ENCODE assay signal across 18 cellular contexts in genomic region chr11:66333220-66333877, GRCh38. TPM values are rescaled to one million over a fixed set of nuclear protein-coding genes. Genes with fewer than 3 reads are reported as not detected.
DNase-seq lines count a peak whose midpoint lies in the region; ATAC-seq, FAIRE-seq and TF ChIP-seq lines count a peak whose summit lies in the region.
"Had no signal": no experiment of that assay in that cellular context is flagged by ENCODE, and none has a peak within 500 bp of the region (broad histone marks: within the 10 kb centered on the region; RNA-seq: fewer than 3 reads in every experiment).

No MANE protein-coding gene starts in this region.

- no peaks in the 10 kb centered on the region for H3K9me3 ChIP-seq in BLaER1 treated with 17β-estradiol and CSF1 and Interleukin-3, amounts not matched to agents 10 nM and 100 nM (replicated peaks in 1 of 11)
- H3K9me3 ChIP-seq in mucosa of descending colon, result no peaks in the 10 kb centered on the region
- no peaks in the 10 kb centered on the region for H3K9me3 ChIP-seq in upper lobe of right lung

- H3K36me3 Mint-ChIP-seq in activated CD8-positive, alpha-beta memory T cell treated with anti-CD3 and anti-CD28 coated beads, Interleukin-2, amount 10 ng/mL, durations not matched to agents 7 days and 5 days, result peaks cover 13% of the 10 kb centered on the region

- no peak for ATAC-seq in activated CD8-positive, alpha-beta memory T cell treated with anti-CD3 and anti-CD28 coated beads, Interleukin-2, amount 10 ng/mL, durations not matched to agents 7 days and 5 days
- ATAC-seq in mucosa of descending colon (no peak), upper lobe of right lung (no peak)

- peaks cover 0 to 8% (median 0%) of the 10 kb centered on the region in 11 experiments; a peak in 3 of 22 replicates for H3K27me3 ChIP-seq in BLaER1 treated with 17β-estradiol and CSF1 and Interleukin-3, amounts not matched to agents 10 nM and 100 nM
- H3K27me3 ChIP-seq in bronchial epithelial cell (ENCODE audit: control insufficient read depth, insufficient read depth, low read length) (no peaks in the 10 kb centered on the region), upper lobe of right lung (no peaks in the 10 kb centered on the region)

- H3K27me3 Mint-ChIP-seq in activated CD8-positive, alpha-beta memory T cell treated with anti-CD3 and anti-CD28 coated beads, Interleukin-2, amount 10 ng/mL, durations not matched to agents 7 days and 5 days, result no peaks in the 10 kb centered on the region

- peak overlapping the region in 2 of 11 experiments; percentile 48 to 49; a peak in 4 of 22 replicates for H3K9ac ChIP-seq in BLaER1 treated with 17β-estradiol and CSF1 and Interleukin-3, amounts not matched to agents 10 nM and 100 nM

- no peaks in the 10 kb centered on the region for H3K9me3 Mint-ChIP-seq in activated CD8-positive, alpha-beta memory T cell treated with anti-CD3 and anti-CD28 coated beads, Interleukin-2, amount 10 ng/mL, durations not matched to agents 7 days and 5 days (ENCODE audit: low read depth)
- H3K9me3 Mint-ChIP-seq: GM23338 had no signal

- H4K20me1 ChIP-seq in BLaER1 treated with 17β-estradiol and CSF1 and Interleukin-3, amounts not matched to agents 10 nM and 100 nM, result peaks cover 0 to 60% (median 19%) of the 10 kb centered on the region in 11 experiments; a peak in 16 of 22 replicates

- DNase-seq in activated CD8-positive, alpha-beta memory T cell treated with anti-CD3 and anti-CD28 coated beads, Interleukin-2, amount 10 ng/mL, durations not matched to agents 7 days and 5 days, result no peak
- DNase-seq in activated CD8-positive, alpha-beta memory T cell treated with anti-CD3 and anti-CD28 coated beads, Interleukin-2, amount 50 U/mL, for 48 hours, result no peak
- DNase-seq in bronchial epithelial cell (ENCODE audit: low read depth) (no peak), mucosa of descending colon (peak in 2 of 3 donors; percentile 24 to 48), NCI-H1105 treated with DMSO at 0.1 percent for 48 hours (lab: John Stamatoyannopoulos, UW) (no peak), NCI-H146 treated with DMSO at 0.1 percent for 48 hours (lab: John Stamatoyannopoulos, UW; ENCODE audit: unreplicated experiment) (no peak), upper lobe of right lung (no peak)
- DNase-seq: GF-D8, NCI-H1417 treated with DMSO at 0.1 percent for 48 hours, NCI-H2029, NCI-H2171, NCI-H446, RPMI8226 had no signal

- CTCF ChIA-PET in activated CD8-positive, alpha-beta memory T cell treated with anti-CD3 and anti-CD28 coated beads, Interleukin-2, amount 10 ng/mL, durations not matched to agents 7 days and 5 days (lab: Charles Lee), result interaction anchor here (1.0 to 8.7 kb wide), 5 partner anchors 11 to 56 kb away, joined by 3 to 174 read pairs (median 3); partner anchors contain the start of gene BRMS1

- H3K4me3 ChIP-seq in BLaER1 treated with 17β-estradiol and CSF1 and Interleukin-3, amounts not matched to agents 10 nM and 100 nM, result no peak overlapping the region
- H3K4me3 ChIP-seq in bronchial epithelial cell (ENCODE audit: low read depth, low read length) (no peak overlapping the region), mucosa of descending colon (no peak overlapping the region), upper lobe of right lung (no peak overlapping the region)
- H3K4me3 ChIP-seq: GM23338 had no signal

- peak overlapping the region in 10 of 11 experiments; percentile 94 to 100 (median 98); a peak in 15 of 22 replicates for H3K4me2 ChIP-seq in BLaER1 treated with 17β-estradiol and CSF1 and Interleukin-3, amounts not matched to agents 10 nM and 100 nM
- H3K4me2 ChIP-seq: GM23338 had no signal

- peaks cover 51 to 97% (median 77%) of the 10 kb centered on the region in 10 experiments for H3K4me1 ChIP-seq in BLaER1 treated with 17β-estradiol and CSF1 and Interleukin-3, amounts not matched to agents 10 nM and 100 nM
- H3K4me1 ChIP-seq in mucosa of descending colon (ENCODE audit: low read depth), result peaks cover 25% of the 10 kb centered on the region
- peaks cover 33% of the 10 kb centered on the region for H3K4me1 ChIP-seq in upper lobe of right lung

- H3K4me1 Mint-ChIP-seq in activated CD8-positive, alpha-beta memory T cell treated with anti-CD3 and anti-CD28 coated beads, Interleukin-2, amount 10 ng/mL, durations not matched to agents 7 days and 5 days, result peaks cover 35% of the 10 kb centered on the region

- peak; percentile 28 for FAIRE-seq in bronchial epithelial cell (lab: Jason Lieb, UNC)
- FAIRE-seq: GM12891 had no signal

- TF ChIP-seq CTCF in bronchial epithelial cell (IDR thresholded peaks at IDR 0.05; ENCODE audit: insufficient read depth, low read length, severe bottlenecking) (no peak), mucosa of descending colon (IDR thresholded peaks at IDR 0.05) (no peak), upper lobe of right lung (IDR thresholded peaks at IDR 0.05) (no peak)

- intact Hi-C loops in mucosa of descending colon (cut with DNase I, micrococcal nuclease) (no loop called here), upper lobe of right lung (cut with DNase I) (no loop called here)

- peaks cover 7 to 42% (median 14%) of the 10 kb centered on the region in 11 experiments; a peak in 21 of 22 replicates for H3K36me3 ChIP-seq in BLaER1 treated with 17β-estradiol and CSF1 and Interleukin-3, amounts not matched to agents 10 nM and 100 nM
- H3K36me3 ChIP-seq in bronchial epithelial cell (ENCODE audit: control insufficient read depth, insufficient read depth, low read length) (peaks cover 38% of the 10 kb centered on the region), mucosa of descending colon (ENCODE audit: low read depth) (no peaks in the 10 kb centered on the region), upper lobe of right lung (peaks cover 18% of the 10 kb centered on the region)

- H3K27ac ChIP-seq in BLaER1 treated with 17β-estradiol and CSF1 and Interleukin-3, amounts not matched to agents 10 nM and 100 nM, result no peak overlapping the region; a peak in 1 of 22 replicates
- H3K27ac ChIP-seq in upper lobe of right lung, result no peak overlapping the region
- H3K27ac ChIP-seq: C4-2B had no signal

- H3K27ac Mint-ChIP-seq in activated CD8-positive, alpha-beta memory T cell treated with anti-CD3 and anti-CD28 coated beads, Interleukin-2, amount 10 ng/mL, durations not matched to agents 7 days and 5 days, result peak overlapping the region; percentile 9
- H3K27ac Mint-ChIP-seq: GM23338 had no signal

- H3K4me3 Mint-ChIP-seq in activated CD8-positive, alpha-beta memory T cell treated with anti-CD3 and anti-CD28 coated beads, Interleukin-2, amount 10 ng/mL, durations not matched to agents 7 days and 5 days, result no peak overlapping the region
- H3K4me3 Mint-ChIP-seq: GM23338 had no signal

RNA-seq across cellular contexts. Expression of gene RIN1, which starts 2.9 kb away (rescaled TPM):
- 1 to 10 TPM in 1 of 2 experiments, under 1 TPM in 1; 0.68 to 2.5 TPM for total RNA-seq in activated CD8-positive, alpha-beta memory T cell treated with anti-CD3 and anti-CD28 coated beads, Interleukin-2, amount 10 ng/mL, durations not matched to agents 7 days and 5 days
- total RNA-seq in bronchial epithelial cell (19.0 and 19.7 TPM in 2 replicates), mucosa of descending colon (10 to 100 TPM in 1 of 3 donors, 1 to 10 TPM in 2; 5.2 to 12.7 (median 9.5) TPM), upper lobe of right lung (7.4 TPM)

RNA-seq across cellular contexts. Expression of gene BRMS1, which starts 11.6 kb away (rescaled TPM):
- 10 to 100 TPM; 55.3 to 56.8 TPM for total RNA-seq in activated CD8-positive, alpha-beta memory T cell treated with anti-CD3 and anti-CD28 coated beads, Interleukin-2, amount 10 ng/mL, durations not matched to agents 7 days and 5 days
- total RNA-seq in bronchial epithelial cell, result 67.6 and 81.6 TPM in 2 replicates
- total RNA-seq in mucosa of descending colon, result 10 to 100 TPM; 35.9 to 47.6 (median 39.3) TPM
- 32.1 TPM for total RNA-seq in upper lobe of right lung

RNA-seq across cellular contexts. Expression of gene B4GAT1, which starts 14.1 kb away (rescaled TPM):
- total RNA-seq in activated CD8-positive, alpha-beta memory T cell treated with anti-CD3 and anti-CD28 coated beads, Interleukin-2, amount 10 ng/mL, durations not matched to agents 7 days and 5 days, result 1 to 10 TPM; 7.9 to 8.7 TPM
- 7.7 and 10.8 TPM in 2 replicates for total RNA-seq in bronchial epithelial cell
- total RNA-seq in mucosa of descending colon, result 10 to 100 TPM; 13.4 to 34.6 (median 13.4) TPM
- 27.4 TPM for total RNA-seq in upper lobe of right lung

RNA-seq across cellular contexts. Expression of gene CD248, which starts 16.5 kb away (rescaled TPM):
- total RNA-seq in activated CD8-positive, alpha-beta memory T cell treated with anti-CD3 and anti-CD28 coated beads, Interleukin-2, amount 10 ng/mL, durations not matched to agents 7 days and 5 days, result 10 to 100 TPM; 16.8 to 35.5 TPM
- total RNA-seq in bronchial epithelial cell (under 0.01 TPM in 2 replicates), mucosa of descending colon (10 to 100 TPM in 2 of 3 donors, 1 to 10 TPM in 1; 4.5 to 37.7 (median 28.5) TPM), upper lobe of right lung (10.0 TPM)
- total RNA-seq: A172 had no signal

RNA-seq across cellular contexts. Expression of gene SLC29A2, which starts 38.2 kb away (rescaled TPM):
- total RNA-seq in activated CD8-positive, alpha-beta memory T cell treated with anti-CD3 and anti-CD28 coated beads, Interleukin-2, amount 10 ng/mL, durations not matched to agents 7 days and 5 days, result 10 to 100 TPM in 1 of 2 experiments, 1 to 10 TPM in 1; 7.6 to 10.1 TPM
- total RNA-seq in bronchial epithelial cell, result 1.9 and 2.1 TPM in 2 replicates
- 10 to 100 TPM; 10.3 to 22.6 (median 14.9) TPM for total RNA-seq in mucosa of descending colon
- 14.2 TPM for total RNA-seq in upper lobe of right lung
- total RNA-seq: A172 had no signal

Comparison
In these comparisons a context has a peak if more than half of its experiments do, and no peak if none do; other contexts are left out.
1. DNase-seq: peak in mucosa of descending colon (2 of 3); none in activated CD8-positive, alpha-beta memory T cell treated with anti-CD3 and anti-CD28 coated beads, Interleukin-2, amount 10 ng/mL, durations not matched to agents 7 days and 5 days (single experiment), activated CD8-positive, alpha-beta memory T cell treated with anti-CD3 and anti-CD28 coated beads, Interleukin-2, amount 50 U/mL, for 48 hours (single experiment), bronchial epithelial cell (single experiment), NCI-H1105 treated with DMSO at 0.1 percent for 48 hours (single experiment), NCI-H146 treated with DMSO at 0.1 percent for 48 hours (single experiment) and upper lobe of right lung (single experiment).